In genomic region chr15:74415966-74416916, GRCh38 we compare ENCODE assay signal across 15 cellular contexts. TPM values are rescaled to one million over a fixed set of nuclear protein-coding genes. Genes with fewer than 3 reads are reported as not detected.
DNase-seq lines count a peak whose midpoint lies in the region; ATAC-seq, FAIRE-seq and TF ChIP-seq lines count a peak whose summit lies in the region.
"Had no signal": no experiment of that assay in that cellular context is flagged by ENCODE, and none has a peak within 500 bp of the region (broad histone marks: within the 10 kb centered on the region; RNA-seq: fewer than 3 reads in every experiment).

No MANE protein-coding gene starts in this region.

- CTCF ChIA-PET in CD8-positive, alpha-beta memory T cell (lab: Charles Lee) = no interaction called here
- CTCF ChIA-PET in HCT116 (lab: Charles Lee) = no interaction called here

- H3K27ac ChIP-seq in CD8-positive, alpha-beta memory T cell (ENCODE audit: low read depth, low read length) = no peak overlapping the region
- H3K27ac ChIP-seq in HCT116 (ENCODE audit: low read depth, low read length) = no peak overlapping the region

- no peaks in the 10 kb centered on the region for H3K9me3 ChIP-seq in CD8-positive, alpha-beta memory T cell (ENCODE audit: low read length)
- H3K9me3 ChIP-seq in HCT116 (ENCODE audit: control insufficient read depth in 1 of 2, insufficient read depth in 1 of 2, low read depth in 1 of 2, low read length in 2 of 2) = no peaks in the 10 kb centered on the region

- no peaks in the 10 kb centered on the region for H3K27me3 ChIP-seq in CD8-positive, alpha-beta memory T cell (ENCODE audit: insufficient read depth, low read length, poor library complexity, severe bottlenecking)
- H3K27me3 ChIP-seq in HCT116 (ENCODE audit: insufficient read depth, low read length) = no peaks in the 10 kb centered on the region

- peaks cover 23 to 46% (median 24%) of the 10 kb centered on the region in 3 donors for H3K4me1 Mint-ChIP-seq in CD8-positive, alpha-beta memory T cell
- peaks cover 40% of the 10 kb centered on the region for H3K4me1 Mint-ChIP-seq in activated naive CD8-positive, alpha-beta T cell treated with anti-CD3 and anti-CD28 coated beads, Interleukin-2, amount 10 ng/mL, durations not matched to agents 7 days and 5 days
- H3K4me1 Mint-ChIP-seq in nephron = peaks cover 37% of the 10 kb centered on the region

- peak overlapping the region in 1 of 7 donors; percentile 37 for H3K4me3 Mint-ChIP-seq in CD8-positive, alpha-beta memory T cell
- H3K4me3 Mint-ChIP-seq in activated naive CD8-positive, alpha-beta T cell treated with anti-CD3 and anti-CD28 coated beads, Interleukin-2, amount 10 ng/mL, durations not matched to agents 7 days and 5 days = peak overlapping the region; percentile 11
- peak overlapping the region in 1 of 3 experiments; percentile 5 for H3K4me3 Mint-ChIP-seq in nephron
- H3K4me3 Mint-ChIP-seq: CD14-positive monocyte had no signal

- RAD21 ChIA-PET in HCT116 (lab: Charles Lee; ENCODE audit: low non-redundant PET in 1 of 2, low total read pairs in 2 of 2, uncharacterized antibody in 2 of 2, unreplicated experiment in 2 of 2) = no interaction called here

- no peaks in the 10 kb centered on the region for H4K20me1 ChIP-seq in HCT116 (ENCODE audit: insufficient read depth)

- no peak for TF ChIP-seq RAD21 in HCT116 (IDR thresholded peaks at IDR 0.05; ENCODE audit: low read depth)

- H3K9ac ChIP-seq in HCT116 (ENCODE audit: low read length) = no peak overlapping the region

- H3K9me2 ChIP-seq in HCT116 (ENCODE audit: insufficient read depth) = no peaks in the 10 kb centered on the region

- TF ChIP-seq CTCF in HCT116 (IDR thresholded peaks at IDR 0.05 in 2 of 3, conservative IDR thresholded peaks at IDR 0.05 in 1 of 3; ENCODE audit: borderline replicate concordance in 1 of 3, insufficient read depth in 1 of 3, low read depth in 2 of 3, low read length in 2 of 3) (no peak), nephron (IDR thresholded peaks at IDR 0.05; ENCODE audit: unreplicated experiment in 3 of 3) (no peak)

- FAIRE-seq in H54 (lab: Jason Lieb, UNC) = no peak
- FAIRE-seq: colon had no signal

- BruUV-seq in HCT116 (replicated peaks; lab: Mats Ljungman, UMichigan) = TSS peak; percentile 30

- peaks cover 0 to 66% (median 4%) of the 10 kb centered on the region in 3 donors for H3K36me3 Mint-ChIP-seq in CD8-positive, alpha-beta memory T cell
- H3K36me3 Mint-ChIP-seq in activated naive CD8-positive, alpha-beta T cell treated with anti-CD3 and anti-CD28 coated beads, Interleukin-2, amount 10 ng/mL, durations not matched to agents 7 days and 5 days = peaks cover 17% of the 10 kb centered on the region
- peaks cover 14% of the 10 kb centered on the region for H3K36me3 Mint-ChIP-seq in nephron (ENCODE audit: low read depth)

- no peak overlapping the region for H3K4me3 ChIP-seq in CD8-positive, alpha-beta memory T cell (ENCODE audit: low read length)
- H3K4me3 ChIP-seq in HCT116 (replicated peaks in 1 of 2; ENCODE audit: low read depth in 1 of 2, low read length in 2 of 2) = no peak overlapping the region

- no peak for ATAC-seq in HCT116
- ATAC-seq in activated naive CD8-positive, alpha-beta T cell treated with anti-CD3 and anti-CD28 coated beads, Interleukin-2, amount 10 ng/mL, durations not matched to agents 7 days and 5 days (ENCODE audit: low read depth) = no peak
- ATAC-seq in GM21515 (IDR thresholded peaks at IDR 0.05; ENCODE audit: unreplicated experiment) = no peak

- H3K9me3 Mint-ChIP-seq in CD8-positive, alpha-beta memory T cell = no peaks in the 10 kb centered on the region
- H3K9me3 Mint-ChIP-seq in activated naive CD8-positive, alpha-beta T cell treated with anti-CD3 and anti-CD28 coated beads, Interleukin-2, amount 10 ng/mL, durations not matched to agents 7 days and 5 days = no peaks in the 10 kb centered on the region
- H3K9me3 Mint-ChIP-seq in nephron = no peaks in the 10 kb centered on the region
- H3K9me3 Mint-ChIP-seq: CD14-positive monocyte had no signal

- H3K27ac Mint-ChIP-seq in CD8-positive, alpha-beta memory T cell = peak overlapping the region in 6 of 8 donors; percentile 9 to 92 (median 45)
- peak overlapping the region; percentile 80 for H3K27ac Mint-ChIP-seq in activated naive CD8-positive, alpha-beta T cell treated with anti-CD3 and anti-CD28 coated beads, Interleukin-2, amount 10 ng/mL, durations not matched to agents 7 days and 5 days
- peak overlapping the region in 2 of 3 experiments; percentile 8 to 23 for H3K27ac Mint-ChIP-seq in nephron

- H3K79me2 ChIP-seq in HCT116 (ENCODE audit: insufficient read depth, low read length) = peaks cover 42% of the 10 kb centered on the region

- H3K27me3 Mint-ChIP-seq in CD8-positive, alpha-beta memory T cell = peaks cover 0 to 2% of the 10 kb centered on the region in 2 donors
- H3K27me3 Mint-ChIP-seq in activated naive CD8-positive, alpha-beta T cell treated with anti-CD3 and anti-CD28 coated beads, Interleukin-2, amount 10 ng/mL, durations not matched to agents 7 days and 5 days = no peaks in the 10 kb centered on the region
- peaks cover 8% of the 10 kb centered on the region for H3K27me3 Mint-ChIP-seq in nephron (ENCODE audit: low read depth)

- TF ChIP-seq POLR2A in HCT116 (IDR thresholded peaks at IDR 0.05; ENCODE audit: borderline replicate concordance, extremely low read depth, insufficient read depth, insufficient read length) (no peak), H54 (IDR thresholded peaks at IDR 0.05; ENCODE audit: low read depth, low read length) (no peak)

- peaks cover 9% of the 10 kb centered on the region for H3K36me3 ChIP-seq in CD8-positive, alpha-beta memory T cell (ENCODE audit: insufficient read depth, low read length)
- peaks cover 0 to 42% of the 10 kb centered on the region in 2 experiments; a peak in 2 of 4 replicates for H3K36me3 ChIP-seq in HCT116 (ENCODE audit: control insufficient read depth in 1 of 2, insufficient read depth in 2 of 2, low read length in 2 of 2)

- H3K4me1 ChIP-seq in CD8-positive, alpha-beta memory T cell (ENCODE audit: insufficient read depth, low read length) = peaks cover 11% of the 10 kb centered on the region
- H3K4me1 ChIP-seq in HCT116 (ENCODE audit: control insufficient read depth in 1 of 2, insufficient read depth in 2 of 2, low read length in 2 of 2) = peaks cover 31 to 35% of the 10 kb centered on the region in 2 experiments

- H3K4me2 ChIP-seq in HCT116 (ENCODE audit: low read length) = no peak overlapping the region

- no peak for DNase-seq in CD8-positive, alpha-beta memory T cell
- DNase-seq in HCT116 (ENCODE audit: low read depth, low spot score) = no peak
- DNase-seq in activated naive CD8-positive, alpha-beta T cell treated with anti-CD3 and anti-CD28 coated beads, Interleukin-2, amount 10 ng/mL, durations not matched to agents 7 days and 5 days = no peak
- no peak for DNase-seq in amygdala (lab: John Stamatoyannopoulos, UW)
- DNase-seq in H54 (ENCODE audit: insufficient read length, low spot score) = no peak
- no peak for DNase-seq in ureter (ENCODE audit: low spot score)
- DNase-seq: activated CD4-positive, CD25-positive, alpha-beta regulatory T cell treated with anti-CD3 and anti-CD28 coated beads, Interleukin-2, amount 50 U/mL, for 72 hours; activated gamma-delta T cell treated with Interleukin-2 at 50 U/mL for 16 hours; NCI-H1694 treated with DMSO at 0.1 percent for 48 hours had no signal

- intact Hi-C loops in HCT116 (cut with micrococcal nuclease) = no loop called here

- no peak overlapping the region for H2AFZ ChIP-seq in HCT116 (ENCODE audit: low read depth, low read length, poor library complexity, severe bottlenecking)

- POLR2A ChIA-PET in CD8-positive, alpha-beta memory T cell (lab: Charles Lee) = no interaction called here
- POLR2A ChIA-PET in HCT116 (lab: Charles Lee) = no interaction called here
- POLR2A ChIA-PET in activated naive CD8-positive, alpha-beta T cell treated with anti-CD3 and anti-CD28 coated beads, Interleukin-2, amount 10 ng/mL, durations not matched to agents 7 days and 5 days (lab: Charles Lee) = no interaction called here

TF ChIP-seq in HCT116, 20 proteins besides CTCF, POLR2A, EP300 and RAD21:
- TF ChIP-seq EGR1 (IDR thresholded peaks at IDR 0.05; ENCODE audit: low read depth) (no peak), SIN3A (IDR thresholded peaks at IDR 0.05; ENCODE audit: low read depth) (no peak), EZH2 (IDR thresholded peaks at IDR 0.05) (no peak), CBX3 (IDR thresholded peaks at IDR 0.05; ENCODE audit: low read depth) (no peak), TCF7L2 (IDR thresholded peaks at IDR 0.05; ENCODE audit: borderline replicate concordance, extremely low read depth, insufficient read depth, insufficient read length) (no peak), EZH2phosphoT487 (IDR thresholded peaks at IDR 0.05; ENCODE audit: borderline replicate concordance) (no peak), POLR2AphosphoS5 (IDR thresholded peaks at IDR 0.05; ENCODE audit: low read depth, low read length) (no peak), ELF1 (IDR thresholded peaks at IDR 0.05; ENCODE audit: borderline replicate concordance, low read depth) (no peak)

RNA-seq across cellular contexts. Expression of gene SEMA7A, which starts 17.5 kb away (rescaled TPM):
- 10 to 100 TPM; 71.2 to 72.5 TPM for total RNA-seq in CD8-positive, alpha-beta memory T cell
- 1.9 TPM for polyA plus RNA-seq in CD8-positive, alpha-beta memory T cell
- total RNA-seq in HCT116 (2021; ENCODE audit: unreplicated experiment) (13.8 TPM), ureter (2.2 TPM)
- polyA plus RNA-seq in HCT116 (2012) = 11.9 and 16.8 TPM in 2 replicates
- total RNA-seq in activated naive CD8-positive, alpha-beta T cell treated with anti-CD3 and anti-CD28 coated beads, Interleukin-2, amount 10 ng/mL, durations not matched to agents 7 days and 5 days = 10 to 100 TPM; 15.2 to 15.8 TPM

RNA-seq across cellular contexts. Expression of gene UBL7, which starts 44.7 kb away (rescaled TPM):
- total RNA-seq in CD8-positive, alpha-beta memory T cell = 10 to 100 TPM; 64.9 to 67.7 TPM
- polyA plus RNA-seq in CD8-positive, alpha-beta memory T cell = 101 TPM
- 65.3 TPM for total RNA-seq in HCT116 (2021; ENCODE audit: unreplicated experiment)
- 49.5 and 70.5 TPM in 2 replicates for polyA plus RNA-seq in HCT116 (2012)
- total RNA-seq in activated naive CD8-positive, alpha-beta T cell treated with anti-CD3 and anti-CD28 coated beads, Interleukin-2, amount 10 ng/mL, durations not matched to agents 7 days and 5 days = 10 to 100 TPM; 55.3 to 63.2 TPM
- 26.7 TPM for total RNA-seq in ureter

RNA-seq across cellular contexts. Expression of gene CYP11A1, which starts 48.8 kb away (rescaled TPM):
- total RNA-seq in CD8-positive, alpha-beta memory T cell = not detected
- polyA plus RNA-seq in CD8-positive, alpha-beta memory T cell = not detected
- total RNA-seq in HCT116 (2021; ENCODE audit: unreplicated experiment) (0.57 TPM), ureter (2.4 TPM)
- polyA plus RNA-seq in HCT116 (2012) = 0.25 and 0.27 TPM in 2 replicates
- not detected for total RNA-seq in activated naive CD8-positive, alpha-beta T cell treated with anti-CD3 and anti-CD28 coated beads, Interleukin-2, amount 10 ng/mL, durations not matched to agents 7 days and 5 days
- total RNA-seq: G401, SK-MEL-5 had no signal
- polyA plus RNA-seq: CD14-positive monocyte had no signal

Comparison
In these comparisons a context has a peak if more than half of its experiments do, and no peak if none do; other contexts are left out.
1. H3K27ac Mint-ChIP-seq: peak in every context shown above with its lines; median percentile 80 in activated naive CD8-positive, alpha-beta T cell treated with anti-CD3 and anti-CD28 coated beads, Interleukin-2, amount 10 ng/mL, durations not matched to agents 7 days and 5 days; 45 in CD8-positive, alpha-beta memory T cell; 16 in nephron.